ENCODE assay signal across 6 cellular contexts in the genomic region with DNA sequence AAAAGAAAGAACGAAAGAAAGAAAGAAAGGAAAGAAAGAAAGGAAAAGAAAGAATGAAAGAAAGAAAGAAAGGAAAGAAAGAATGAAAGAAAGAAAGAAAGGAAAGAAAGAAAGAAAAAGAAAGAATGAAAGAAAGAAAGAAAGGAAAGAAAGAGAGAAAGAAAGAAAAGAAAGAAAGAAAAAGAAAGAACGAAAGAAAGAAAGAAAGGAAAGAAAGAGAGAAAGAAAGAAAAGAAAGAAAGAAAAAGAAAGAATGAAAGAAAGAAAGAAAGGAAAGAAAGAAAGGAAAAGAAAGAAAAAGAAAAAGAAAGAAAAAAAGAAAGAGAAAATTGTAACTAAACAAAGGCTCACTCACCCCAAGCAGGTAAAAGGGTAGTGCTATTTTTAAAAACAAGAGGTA.
DNase-seq lines count a peak whose midpoint lies in the region; ATAC-seq, FAIRE-seq and TF ChIP-seq lines count a peak whose summit lies in the region.
"Not testable (repeated sequence)": the region's sequence is repeated elsewhere in the genome, so short reads cannot be mapped to it uniquely, and the experiment has no call there.

No MANE protein-coding gene starts in this region.

- not testable (repeated sequence) for H3K9me3 Mint-ChIP-seq in WTC11

- intact Hi-C loops in K562 (cut with micrococcal nuclease) = loop anchor here (10.0 kb wide), 2 partner anchors 243 to 323 kb away; no protein-coding TSS in a partner anchor
- intact Hi-C loops in HepG2 (cut with micrococcal nuclease; ENCODE audit: unreplicated experiment) = not testable (repeated sequence)

- not testable (repeated sequence) for H3K36me3 Mint-ChIP-seq in WTC11

- 0 out of 2 replicates have a peak overlapping the region, but pooled peaks have one; percentile 41 for H2AFZ ChIP-seq in Loucy (ENCODE audit: low read length)
- H2AFZ ChIP-seq in K562 (ENCODE audit: low read depth, low read length); HepG2 (ENCODE audit: low read length): not testable (repeated sequence)

- not testable (repeated sequence) for ATAC-seq in WTC11, K562, HepG2

- not testable (repeated sequence) for TF ChIP-seq RAD21 in K562 (CRISPR knock-in tag; conservative IDR thresholded peaks at IDR 0.05 in 1 of 2, IDR thresholded peaks at IDR 0.05 in 1 of 2); HepG2 (CRISPR knock-in tag; IDR thresholded peaks at IDR 0.05)

- peaks cover 15% of the 10 kb centered on the region for H3K4me1 Mint-ChIP-seq in WTC11

- in situ Hi-C loops in K562 (cut with MboI) = loop anchor here (25.0 kb wide), 2 partner anchors 530 to 730 kb away; no protein-coding TSS in a partner anchor
- in situ Hi-C loops in HepG2 (cut with HindIII; ENCODE audit: extremely low pct_ligation_motif_present, low pct_unique_long_range_greater_than_20kb) = loop anchor here (25.0 kb wide), 1 partner anchor 530 kb away; no protein-coding TSS in a partner anchor

- 0% methylated on average over 2 of the region's 2 CpGs for WGBS in K562 (ENCODE audit: insufficient coverage, low coverage, missing lambda C conversion rate)
- 5% methylated on average over 2 of the region's 2 CpGs for WGBS in HepG2 (ENCODE audit: low lambda C conversion rate)

- H3K9me1 ChIP-seq in K562 (ENCODE audit: control insufficient read depth, insufficient read depth, low read length) = not testable (repeated sequence)

- not testable (repeated sequence) for BruUV-seq in K562 (replicated peaks; lab: Mats Ljungman, UMichigan); HepG2 (replicated peaks; lab: Mats Ljungman, UMichigan)

- not testable (repeated sequence) for TF ChIP-seq CTCF in Loucy (conservative IDR thresholded peaks at IDR 0.05; ENCODE audit: low read length); WTC11 (IDR thresholded peaks at IDR 0.05); K562 (IDR thresholded peaks at IDR 0.05 in 2 of 3, conservative IDR thresholded peaks at IDR 0.05 in 1 of 3; ENCODE audit: insufficient read depth in 2 of 3, low read depth in 1 of 3, low read length in 3 of 3); HepG2 (CRISPR knock-in tag; IDR thresholded peaks at IDR 0.05)

- not testable (repeated sequence) for H3K27ac Mint-ChIP-seq in WTC11

- H3K4me3 ChIP-seq in Loucy (ENCODE audit: low read length, poor library complexity, severe bottlenecking); K562; HepG2 (replicated peaks in 1 of 3; ENCODE audit: insufficient read depth in 1 of 3, low read depth in 2 of 3, low read length in 3 of 3): not testable (repeated sequence)

- H3K9ac ChIP-seq in Loucy (ENCODE audit: low read depth, low read length, poor library complexity, severe bottlenecking); K562 (ENCODE audit: insufficient read depth in 1 of 2, low read depth in 2 of 2, low read length in 2 of 2); HepG2 (ENCODE audit: insufficient read depth, low read depth, low read length): not testable (repeated sequence)

- not testable (repeated sequence) for TF ChIP-seq EP300 in K562 (IDR thresholded peaks at IDR 0.05; ENCODE audit: low read length); HepG2 (IDR thresholded peaks at IDR 0.05; ENCODE audit: low read depth in 2 of 2, low read length in 2 of 2); HepG2 (CRISPR knock-in tag; IDR thresholded peaks at IDR 0.05; ENCODE audit: borderline replicate concordance)

- H3K4me2 ChIP-seq in Loucy (ENCODE audit: low read depth, low read length, poor library complexity, severe bottlenecking); K562 (ENCODE audit: insufficient read depth, low read length); HepG2 (ENCODE audit: low read depth, low read length): not testable (repeated sequence)

- not testable (repeated sequence) for H3K36me3 ChIP-seq in Loucy (ENCODE audit: insufficient read depth, low read length); K562 (ENCODE audit: control insufficient read depth, insufficient read depth, low read length); HepG2 (replicated peaks in 1 of 2; ENCODE audit: control insufficient read depth in 1 of 2, insufficient read depth in 2 of 2, low read length in 2 of 2)

- not testable (repeated sequence) for TF ChIP-seq POLR2A in K562 (conservative IDR thresholded peaks at IDR 0.05); HepG2 (IDR thresholded peaks at IDR 0.05; ENCODE audit: insufficient read depth in 1 of 2, low read depth in 2 of 2, low read length in 2 of 2)

- H3K4me1 ChIP-seq in Loucy (ENCODE audit: insufficient read depth, low read length, poor library complexity, severe bottlenecking); K562 (replicated peaks in 1 of 2; ENCODE audit: control insufficient read depth in 2 of 2, insufficient read depth in 2 of 2, low read length in 2 of 2): not testable (repeated sequence)
- H3K4me1 ChIP-seq in HepG2 (ENCODE audit: insufficient read depth, low read length) = peaks cover 42% of the 10 kb centered on the region

- not testable (repeated sequence) for H3K79me2 ChIP-seq in Loucy (ENCODE audit: insufficient read depth, low read length); K562 (ENCODE audit: control insufficient read depth, insufficient read depth, low read length); HepG2 (ENCODE audit: insufficient read depth, low read length)

- DNase-seq in WTC11 (ENCODE audit: low spot score); K562 (ENCODE audit: extremely low read depth in 1 of 4, low spot score in 3 of 4); frontal cortex (ENCODE audit: low spot score in 2 of 2); HepG2 (ENCODE audit: low spot score): not testable (repeated sequence)

- not testable (repeated sequence) for H3K27ac ChIP-seq in K562 (ENCODE audit: extremely low read depth, low read depth, low read length); HepG2 (ENCODE audit: extremely low read length, insufficient read depth, low read length)

- not testable (repeated sequence) for H3K27me3 ChIP-seq in Loucy (ENCODE audit: insufficient read depth, low read length, poor library complexity, severe bottlenecking); K562 (ENCODE audit: control insufficient read depth in 2 of 2, insufficient read depth in 2 of 2, low read length in 2 of 2); HepG2 (ENCODE audit: control insufficient read depth in 1 of 2, insufficient read depth in 2 of 2, low read length in 2 of 2)

- H3K9me3 ChIP-seq in Loucy (ENCODE audit: insufficient read depth, low read depth, low read length); K562 (replicated peaks; ENCODE audit: control insufficient read depth, insufficient read depth, low read depth, low read length); HepG2 (ENCODE audit: low read length): not testable (repeated sequence)

- CTCF ChIA-PET in WTC11 (lab: Charles Lee); HepG2 (lab: Yijun Ruan, JAX; ENCODE audit: low intra/inter-chr PET ratio, low total read pairs): not testable (repeated sequence)
- CTCF ChIA-PET in K562 (lab: Yijun Ruan, JAX; ENCODE audit: low intra/inter-chr PET ratio) = interaction anchor here (0.7 kb wide), 1 partner anchor 692 kb away, joined by 3 read pairs; no protein-coding TSS in a partner anchor

- not testable (repeated sequence) for H3F3A ChIP-seq in Loucy (ENCODE audit: low read depth)

- POLR2A ChIA-PET in WTC11 (lab: Charles Lee); K562 (lab: Yijun Ruan, JAX); HepG2 (lab: Yijun Ruan, JAX): not testable (repeated sequence)

- not testable (repeated sequence) for H4K20me1 ChIP-seq in Loucy (ENCODE audit: insufficient read depth, low read length, poor library complexity, severe bottlenecking); K562 (replicated peaks; ENCODE audit: control insufficient read depth, insufficient read depth, low read length); HepG2 (ENCODE audit: insufficient read depth, low read length)

- H3K9me2 ChIP-seq in Loucy (replicated peaks; ENCODE audit: low read depth, low read length) = not testable (repeated sequence)

- FAIRE-seq in A204.1 (lab: Jason Lieb, UNC) (peak; percentile 78), frontal cortex (lab: Jason Lieb, UNC) (peak; percentile 59)
- not testable (repeated sequence) for FAIRE-seq in K562 (lab: Jason Lieb, UNC); HepG2 (lab: Jason Lieb, UNC)

- not testable (repeated sequence) for H3K27me3 Mint-ChIP-seq in WTC11 (ENCODE audit: low read depth)

- H3K4me3 Mint-ChIP-seq in WTC11 = not testable (repeated sequence)

TF ChIP-seq in HepG2, 621 proteins besides CTCF, POLR2A, EP300 and RAD21:
- TF ChIP-seq, protein P1, sequence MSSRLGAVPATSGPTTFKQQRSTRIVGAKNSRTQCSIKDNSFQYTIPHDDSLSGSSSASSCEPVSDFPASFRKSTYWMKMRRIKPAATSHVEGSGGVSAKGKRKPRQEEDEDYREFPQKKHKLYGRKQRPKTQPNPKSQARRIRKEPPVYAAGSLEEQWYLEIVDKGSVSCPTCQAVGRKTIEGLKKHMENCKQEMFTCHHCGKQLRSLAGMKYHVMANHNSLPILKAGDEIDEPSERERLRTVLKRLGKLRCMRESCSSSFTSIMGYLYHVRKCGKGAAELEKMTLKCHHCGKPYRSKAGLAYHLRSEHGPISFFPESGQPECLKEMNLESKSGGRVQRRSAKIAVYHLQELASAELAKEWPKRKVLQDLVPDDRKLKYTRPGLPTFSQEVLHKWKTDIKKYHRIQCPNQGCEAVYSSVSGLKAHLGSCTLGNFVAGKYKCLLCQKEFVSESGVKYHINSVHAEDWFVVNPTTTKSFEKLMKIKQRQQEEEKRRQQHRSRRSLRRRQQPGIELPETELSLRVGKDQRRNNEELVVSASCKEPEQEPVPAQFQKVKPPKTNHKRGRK (CRISPR knock-in tag; IDR thresholded peaks at IDR 0.05) = 0 out of 2 replicates have a peak, but pooled peaks have one; percentile 1
